ENCODE assay signal across 8 cellular contexts in the genomic region with DNA sequence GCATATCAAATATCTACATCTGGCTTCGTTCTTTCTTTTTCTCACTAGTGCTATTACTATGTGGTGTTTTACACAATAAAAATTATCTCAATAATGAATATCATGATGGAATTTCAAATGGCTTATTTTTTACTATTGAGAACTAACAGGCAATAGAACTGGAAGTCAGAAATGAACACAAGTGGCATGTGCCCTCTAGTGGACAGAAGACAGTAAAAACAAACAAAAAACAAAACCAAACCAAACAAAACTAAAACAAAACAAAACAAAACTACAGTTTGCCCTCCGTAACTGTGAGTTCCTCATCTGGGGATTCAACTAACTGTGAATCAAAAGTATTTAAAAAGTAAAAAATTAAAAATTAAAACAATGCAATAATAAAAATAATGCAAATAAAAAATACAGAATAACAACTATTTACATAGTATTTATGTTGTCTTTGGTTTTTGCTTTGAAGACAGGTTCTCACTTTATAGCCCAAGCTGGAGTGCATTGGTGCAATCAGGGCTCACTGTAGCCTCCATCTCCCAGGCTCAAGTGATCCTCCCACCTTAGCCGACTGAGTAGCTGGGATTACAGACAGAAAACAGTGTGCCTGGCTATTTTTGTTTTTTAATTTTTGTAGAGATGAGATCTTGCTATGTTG.
DNase-seq lines count a peak whose midpoint lies in the region; ATAC-seq, FAIRE-seq and TF ChIP-seq lines count a peak whose summit lies in the region.

No MANE protein-coding gene starts in this region.

- no peak overlapping the region for H3K4me2 ChIP-seq in OCI-LY3 (ENCODE audit: low read length)

- TF ChIP-seq POLR2A in esophagus squamous epithelium (IDR thresholded peaks at IDR 0.05), result no peak
- no peak for TF ChIP-seq POLR2A in uterus (IDR thresholded peaks at IDR 0.05)

- TF ChIP-seq CTCF in AG10803 (conservative IDR thresholded peaks at IDR 0.05; ENCODE audit: low read length) (peak; percentile 64), OCI-LY3 (IDR thresholded peaks at IDR 0.05; ENCODE audit: low read depth, low read length) (peak; percentile 70), foreskin keratinocyte (conservative IDR thresholded peaks at IDR 0.05) (peak; percentile 74), esophagus squamous epithelium (IDR thresholded peaks at IDR 0.05) (peak in 3 of 6 experiments; percentile 20 to 33 (median 22)), uterus (IDR thresholded peaks at IDR 0.05) (peak in 1 of 4 experiments; percentile 1)

- H3K36me3 ChIP-seq in OCI-LY3 (replicated peaks; ENCODE audit: low read depth, low read length), result no peaks in the 10 kb centered on the region
- H3K36me3 ChIP-seq in esophagus squamous epithelium, result no peaks in the 10 kb centered on the region
- H3K36me3 ChIP-seq in uterus, result no peaks in the 10 kb centered on the region

- DNase-seq in AG10803 (ENCODE audit: low read depth) (peak; percentile 12), foreskin keratinocyte (no peak), RCC 7860 (ENCODE audit: low spot score) (no peak), esophagus squamous epithelium (lab: John Stamatoyannopoulos, UW) (no peak), uterus (no peak)

- H2AFZ ChIP-seq in OCI-LY3 (ENCODE audit: low read depth, low read length), result no peak overlapping the region

- H3K9ac ChIP-seq in OCI-LY3 (ENCODE audit: low read length), result no peak overlapping the region

- H3K27ac ChIP-seq in OCI-LY3 (ENCODE audit: low read length), result no peak overlapping the region
- no peak overlapping the region for H3K27ac ChIP-seq in foreskin keratinocyte
- H3K27ac ChIP-seq in esophagus squamous epithelium, result no peak overlapping the region
- no peak overlapping the region for H3K27ac ChIP-seq in uterus

- FAIRE-seq in RCC 7860 (lab: Jason Lieb, UNC), result no peak

- H3K4me1 ChIP-seq in OCI-LY3 (ENCODE audit: low read length), result no peaks in the 10 kb centered on the region
- H3K4me1 ChIP-seq in foreskin keratinocyte, result no peaks in the 10 kb centered on the region
- H3K4me1 ChIP-seq in esophagus squamous epithelium, result no peaks in the 10 kb centered on the region
- no peaks in the 10 kb centered on the region for H3K4me1 ChIP-seq in uterus

- WGBS in esophagus squamous epithelium, 2 donors, result 40 to 52% methylated on average over 3 of the region's 3 CpGs

- no peak overlapping the region for H3K4me3 ChIP-seq in AG10803 (ENCODE audit: low read length)
- H3K4me3 ChIP-seq in OCI-LY3 (ENCODE audit: low read length), result no peak overlapping the region
- no peak overlapping the region for H3K4me3 ChIP-seq in esophagus squamous epithelium
- H3K4me3 ChIP-seq in uterus, result no peak overlapping the region

- H4K20me1 ChIP-seq in OCI-LY3 (ENCODE audit: insufficient read depth, low read length), result no peaks in the 10 kb centered on the region

- H3K27me3 ChIP-seq in OCI-LY3 (ENCODE audit: low read depth, low read length) (no peaks in the 10 kb centered on the region), foreskin keratinocyte (no peaks in the 10 kb centered on the region), esophagus squamous epithelium (no peaks in the 10 kb centered on the region), uterus (no peaks in the 10 kb centered on the region)

- peak; percentile 92 for ATAC-seq in GM18909 (IDR thresholded peaks at IDR 0.05; ENCODE audit: poor library complexity, unreplicated experiment)
- peak; percentile 89 for ATAC-seq in HG03045 (IDR thresholded peaks at IDR 0.05; ENCODE audit: unreplicated experiment)
- peak; percentile 35 for ATAC-seq in foreskin keratinocyte

- H3K9me3 ChIP-seq in OCI-LY3 (ENCODE audit: insufficient read depth, low read length) (no peaks in the 10 kb centered on the region), esophagus squamous epithelium (no peaks in the 10 kb centered on the region), uterus (no peaks in the 10 kb centered on the region)

- intact Hi-C loops in esophagus squamous epithelium (cut with DNase I), result no loop called here
- intact Hi-C loops in uterus (cut with DNase I; ENCODE audit: low total_unique reads), result no loop called here

- no peaks in the 10 kb centered on the region for H3K79me2 ChIP-seq in OCI-LY3 (ENCODE audit: low read length)

Comparison
In these comparisons a context has a peak if more than half of its experiments do, and no peak if none do; other contexts are left out.
1. ATAC-seq: peak in every context shown above with its lines; median percentile 92 in GM18909; 89 in HG03045; 35 in foreskin keratinocyte.